ENCODE assay signal across 8 cellular contexts in genomic region chr3:141487419-141488345, GRCh38. TPM values are rescaled to one million over a fixed set of nuclear protein-coding genes. Genes with fewer than 3 reads are reported as not detected.
DNase-seq lines count a peak whose midpoint lies in the region; ATAC-seq, FAIRE-seq and TF ChIP-seq lines count a peak whose summit lies in the region.

No MANE protein-coding gene starts in this region.

- H3K27ac ChIP-seq in endothelial cell of umbilical vein (ENCODE audit: insufficient read depth, low read depth, low read length) = peak overlapping the region; percentile 74

- POLR2A ChIA-PET in endothelial cell of umbilical vein (lab: Charles Lee) = interaction anchor here (0.6 to 1.1 kb wide), 2 partner anchors 13 to 24 kb away, joined by 4 read pairs; no protein-coding TSS in a partner anchor

- CTCF ChIA-PET in endothelial cell of umbilical vein (lab: Charles Lee) = interaction anchor here (0.6 to 3.3 kb wide), 8 partner anchors 14 to 73 kb away, joined by 3 to 20 read pairs (median 4); no protein-coding TSS in a partner anchor

- dilution Hi-C loops in endothelial cell of umbilical vein (cut with MboI; ENCODE audit: extremely low pct_ligation_motif_present, low sequenced_read_pairs) = no loop called here

- H3K27me3 ChIP-seq in endothelial cell of umbilical vein (ENCODE audit: control insufficient read depth in 2 of 2, insufficient read depth in 2 of 2, low read length in 2 of 2) (no peaks in the 10 kb centered on the region), mononuclear cell (ENCODE audit: insufficient read depth, low read length) (no peaks in the 10 kb centered on the region)

- peak; percentile 76 for ATAC-seq in GM21381 (IDR thresholded peaks at IDR 0.05; ENCODE audit: unreplicated experiment)

- peaks cover 8% of the 10 kb centered on the region for H4K20me1 ChIP-seq in endothelial cell of umbilical vein (replicated peaks; ENCODE audit: control insufficient read depth, extremely low read depth, insufficient read depth, low read length)

- peaks cover 57% of the 10 kb centered on the region for H3K79me2 ChIP-seq in endothelial cell of umbilical vein (ENCODE audit: control insufficient read depth, insufficient read depth, low read length)

- TF ChIP-seq CTCF in endothelial cell of umbilical vein (IDR thresholded peaks at IDR 0.05; ENCODE audit: extremely low read depth in 1 of 2, insufficient read depth in 1 of 2, low read depth in 1 of 2, low read length in 2 of 2) = no peak

- H3K4me1 ChIP-seq in endothelial cell of umbilical vein (ENCODE audit: control insufficient read depth, extremely low read depth, insufficient read depth, low read length) = peaks cover 59% of the 10 kb centered on the region
- peaks cover 73% of the 10 kb centered on the region for H3K4me1 ChIP-seq in mononuclear cell (ENCODE audit: insufficient read depth, low read length)

- no TSS peak for BruUV-seq in endothelial cell of umbilical vein (replicated peaks; lab: Mats Ljungman, UMichigan)

- intact Hi-C loops in endothelial cell of umbilical vein (cut with micrococcal nuclease) = loop anchor here (1.0 to 2.0 kb wide), 4 partner anchors 9 to 77 kb away; no protein-coding TSS in a partner anchor

- DNase-seq in COR-L47 (lab: John Stamatoyannopoulos, UW) = peak; percentile 96
- peak; percentile 82 for DNase-seq in HT1080 (ENCODE audit: low read depth)
- DNase-seq in NOMO-1 (lab: John Stamatoyannopoulos, UW; ENCODE audit: unreplicated experiment in 2 of 2) = peak; percentile 80 to 84
- peak; percentile 70 for DNase-seq in activated CD8-positive, alpha-beta memory T cell treated with anti-CD3 and anti-CD28 coated beads, Interleukin-2, amount 50 U/mL, for 1 hour (ENCODE audit: extremely low read depth)
- DNase-seq in endothelial cell of umbilical vein (ENCODE audit: low read depth, low spot score) = peak; percentile 60
- DNase-seq in stimulated activated CD8-positive, alpha-beta memory T cell treated with anti-CD3 and anti-CD28 coated beads, Interleukin-4, amount 100 ng/mL, for 24 hours (ENCODE audit: low read depth) = peak; percentile 75

- FAIRE-seq in endothelial cell of umbilical vein (lab: Jason Lieb, UNC) = peak; percentile 72

- no peaks in the 10 kb centered on the region for H3K36me3 ChIP-seq in endothelial cell of umbilical vein (ENCODE audit: control insufficient read depth in 2 of 2, extremely low read depth in 1 of 2, insufficient read depth in 2 of 2, low read length in 2 of 2)

- H3K4me3 ChIP-seq in endothelial cell of umbilical vein (replicated peaks in 1 of 3; ENCODE audit: insufficient read depth in 1 of 3, low read depth in 1 of 3, low read length in 3 of 3) (peak overlapping the region; percentile 93 to 98 (median 96)), mononuclear cell (ENCODE audit: low read length) (peak overlapping the region; percentile 63)

- H3K4me2 ChIP-seq in endothelial cell of umbilical vein (ENCODE audit: insufficient read depth, low read length) = peak overlapping the region; percentile 88

- H3K9me1 ChIP-seq in endothelial cell of umbilical vein (replicated peaks; ENCODE audit: control insufficient read depth, extremely low read depth, insufficient read depth, low read length) = no peaks in the 10 kb centered on the region

- H3K9me3 ChIP-seq in endothelial cell of umbilical vein (replicated peaks; ENCODE audit: control insufficient read depth, insufficient read depth, low read length) (no peaks in the 10 kb centered on the region), mononuclear cell (ENCODE audit: low read depth, low read length) (no peaks in the 10 kb centered on the region)

- peak; percentile 64 for TF ChIP-seq POLR2A in endothelial cell of umbilical vein (IDR thresholded peaks at IDR 0.05; ENCODE audit: low read depth, low read length)

- peak overlapping the region; percentile 65 for H2AFZ ChIP-seq in endothelial cell of umbilical vein (ENCODE audit: low read depth, low read length)

- peak overlapping the region; percentile 91 for H3K9ac ChIP-seq in endothelial cell of umbilical vein (replicated peaks; ENCODE audit: extremely low read depth, insufficient read depth, low read length)

TF ChIP-seq in endothelial cell of umbilical vein, 7 proteins besides CTCF, POLR2A, EP300 and RAD21:
- TF ChIP-seq FOS (IDR thresholded peaks at IDR 0.05; ENCODE audit: borderline replicate concordance, insufficient read depth, low read length) (no peak), MYC (IDR thresholded peaks at IDR 0.05; ENCODE audit: low read depth, low read length) (no peak), MAX (IDR thresholded peaks at IDR 0.05; ENCODE audit: insufficient read depth, insufficient read length) (no peak), POLR2AphosphoS5 (IDR thresholded peaks at IDR 0.05; ENCODE audit: insufficient read depth, low read depth, low read length) (peak; percentile 65), JUN (IDR thresholded peaks at IDR 0.05; ENCODE audit: borderline replicate concordance, insufficient read depth, insufficient read length, low read depth) (no peak), GATA2 (IDR thresholded peaks at IDR 0.05; ENCODE audit: insufficient read depth, insufficient read length, low read depth, low read length) (no peak), EZH2 (IDR thresholded peaks at IDR 0.05; ENCODE audit: borderline replicate concordance, low read depth, low read length, severe bottlenecking) (no peak)
TF ChIP-seq in endothelial cell of umbilical vein: peak in this region for 1.

RNA-seq across cellular contexts. Expression of gene RASA2, which starts 0.9 kb away (rescaled TPM):
- 11.8 and 14.0 TPM in 2 replicates for total RNA-seq in HT1080 (2014; rRNA removed; shearing (Covaris generic))
- polyA plus RNA-seq in HT1080 (2015; cell fraction: cytosol; rRNA removed) = 17.4 and 22.7 TPM in 2 replicates
- 46.8 and 47.0 TPM in 2 replicates for polyA plus RNA-seq in HT1080 (2015; cell fraction: nucleus; rRNA removed)
- total RNA-seq in endothelial cell of umbilical vein (14.2 and 20.2 TPM in 2 replicates), mononuclear cell (110 TPM)
- 3.0 and 3.1 TPM in 2 replicates for polyA plus RNA-seq in endothelial cell of umbilical vein
- 2.8 and 3.5 TPM in 2 replicates for polyA plus RNA-seq in endothelial cell of umbilical vein (2011; cell fraction: cytosol; rRNA removed)
- polyA plus RNA-seq in endothelial cell of umbilical vein (2011; cell fraction: nucleus; rRNA removed) = 23.1 and 33.2 TPM in 2 replicates
- 6.6 and 8.6 TPM in 2 replicates for polyA plus RNA-seq in endothelial cell of umbilical vein (2012)
- polyA minus RNA-seq in endothelial cell of umbilical vein = 13.6 and 14.0 TPM in 2 replicates
- polyA minus RNA-seq in endothelial cell of umbilical vein (2011; cell fraction: cytosol; rRNA and poly(A)+ RNA removed) = 4.9 TPM
- polyA minus RNA-seq in endothelial cell of umbilical vein (2011; cell fraction: nucleus; rRNA and poly(A)+ RNA removed) = 21.7 and 35.2 TPM in 2 replicates

Comparison
In these comparisons a context has a peak if more than half of its experiments do, and no peak if none do; other contexts are left out.
1. Peak in every context shown above with its lines: DNase-seq, ATAC-seq, H3K4me3 ChIP-seq and H3K27ac ChIP-seq.